ENCODE assay signal across 8 cellular contexts in the genomic region with DNA sequence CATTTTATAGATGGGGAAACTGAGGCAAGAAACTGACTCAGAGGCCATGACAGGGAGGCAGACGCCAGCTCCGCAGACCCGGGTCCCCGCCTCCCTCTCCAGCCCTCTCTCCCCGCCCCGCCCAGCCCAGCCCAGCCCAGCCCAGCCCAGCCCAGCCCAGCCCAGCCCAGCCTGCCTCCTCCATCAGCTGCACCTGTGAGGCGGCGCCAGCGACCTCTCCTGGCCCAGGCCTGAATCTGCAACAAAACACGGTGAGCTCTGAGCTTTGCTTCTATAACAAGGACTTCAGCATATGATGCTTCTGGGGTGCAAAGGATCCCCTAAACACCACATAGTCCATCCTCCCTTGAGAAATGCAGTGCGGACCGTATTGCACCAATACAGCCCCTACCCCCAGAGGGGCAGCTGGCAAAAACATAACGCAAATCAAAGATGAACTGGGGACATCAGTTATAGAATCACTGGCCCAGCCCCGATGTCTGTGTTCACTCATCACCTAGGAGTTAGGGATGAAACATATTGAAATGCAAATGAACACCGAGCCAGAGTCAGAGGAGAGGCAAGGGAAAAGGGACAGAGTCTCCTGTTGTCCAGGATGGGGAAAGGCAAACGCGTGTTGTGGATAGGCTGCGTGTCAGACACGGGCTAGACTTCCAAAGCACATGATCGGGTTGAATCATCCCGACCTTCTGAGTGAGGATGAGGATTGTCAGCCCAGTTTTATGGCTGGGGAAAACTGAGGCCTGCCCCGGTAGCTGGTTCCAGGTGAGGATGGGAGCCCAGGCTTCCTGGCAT.
A peak's percentile ranks its signal among the peaks of the same experiment; 100 is the strongest.
DNase-seq lines count a peak whose midpoint lies in the region; ATAC-seq and TF ChIP-seq lines count a peak whose summit lies in the region.

No MANE protein-coding gene starts in this region.

- intact Hi-C loops in MCF 10A (cut with micrococcal nuclease): loop anchor here (2.0 kb wide), 1 partner anchor 188 kb away; no protein-coding TSS in a partner anchor

- no peak overlapping the region for H3K4me3 ChIP-seq in LNCaP clone FGC (ENCODE audit: low read depth, low read length)

- peaks cover 39% of the 10 kb centered on the region for H3K4me1 Mint-ChIP-seq in MCF 10A (ENCODE audit: insufficient read depth, unreplicated experiment)
- peaks cover 39% of the 10 kb centered on the region for H3K4me1 Mint-ChIP-seq in nephron

- peak; percentile 73 for DNase-seq in ELR (ENCODE audit: low read depth)
- no peak for DNase-seq in LNCaP clone FGC (ENCODE audit: low read depth)
- peak; percentile 65 for DNase-seq in MCF 10A (ENCODE audit: unreplicated experiment)
- no peak for DNase-seq in HuH-7.5 (ENCODE audit: low spot score)
- no peak for DNase-seq in SK-N-DZ (ENCODE audit: low spot score)
- DNase-seq in activated effector memory CD4-positive, alpha-beta T cell treated with Interleukin-2 at 50 U/mL for 16 hours: no peak

- POLR2A ChIA-PET in MCF 10A (lab: Yijun Ruan, JAX): interaction anchor here (0.7 to 1.8 kb wide), 4 partner anchors 20 to 444 kb away, joined by 3 to 7 read pairs (median 4); no protein-coding TSS in a partner anchor

- CTCF ChIA-PET in MCF 10A (lab: Yijun Ruan, JAX): interaction anchor here (0.8 kb wide), 1 partner anchor 20 kb away, joined by 7 read pairs; no protein-coding TSS in a partner anchor

- no TSS peak for BruUV-seq in MCF 10A (replicated peaks; lab: Mats Ljungman, UMichigan)

- H3K9me3 Mint-ChIP-seq in MCF 10A (ENCODE audit: unreplicated experiment) (no peaks in the 10 kb centered on the region), nephron (no peaks in the 10 kb centered on the region)

- H3K27me3 Mint-ChIP-seq in MCF 10A (ENCODE audit: insufficient read depth, unreplicated experiment) (no peaks in the 10 kb centered on the region), nephron (ENCODE audit: low read depth) (peaks cover 15% of the 10 kb centered on the region)

- no peak for ATAC-seq in HG03439 (IDR thresholded peaks at IDR 0.05; ENCODE audit: unreplicated experiment)

- H3K4me3 Mint-ChIP-seq in MCF 10A (ENCODE audit: unreplicated experiment): no peak overlapping the region
- H3K4me3 Mint-ChIP-seq in nephron: no peak overlapping the region

- no peaks in the 10 kb centered on the region for H3K36me3 Mint-ChIP-seq in MCF 10A (ENCODE audit: insufficient read depth, unreplicated experiment)
- no peaks in the 10 kb centered on the region for H3K36me3 Mint-ChIP-seq in nephron (ENCODE audit: low read depth)

- TF ChIP-seq CTCF in LNCaP clone FGC (IDR thresholded peaks at IDR 0.05; ENCODE audit: control insufficient read depth, extremely low read depth, insufficient read depth): peak; percentile 53
- TF ChIP-seq CTCF in MCF 10A (IDR thresholded peaks at IDR 0.05; ENCODE audit: unreplicated experiment): no peak
- no peak for TF ChIP-seq CTCF in nephron (IDR thresholded peaks at IDR 0.05; ENCODE audit: unreplicated experiment in 3 of 3)

- H3K27ac Mint-ChIP-seq in MCF 10A (ENCODE audit: low read depth, unreplicated experiment) (peak overlapping the region; percentile 21), nephron (peak overlapping the region; percentile 5 to 67 (median 52))

Comparison
In these comparisons a context has a peak if more than half of its experiments do, and no peak if none do; other contexts are left out.
1. DNase-seq: peak in ELR (single experiment) and MCF 10A (single experiment); none in LNCaP clone FGC (single experiment), HuH-7.5 (single experiment), SK-N-DZ (single experiment) and activated effector memory CD4-positive, alpha-beta T cell treated with Interleukin-2 at 50 U/mL for 16 hours (single experiment).